Comparison of ENCODE assay signal across 38 cellular contexts in the genomic region with DNA sequence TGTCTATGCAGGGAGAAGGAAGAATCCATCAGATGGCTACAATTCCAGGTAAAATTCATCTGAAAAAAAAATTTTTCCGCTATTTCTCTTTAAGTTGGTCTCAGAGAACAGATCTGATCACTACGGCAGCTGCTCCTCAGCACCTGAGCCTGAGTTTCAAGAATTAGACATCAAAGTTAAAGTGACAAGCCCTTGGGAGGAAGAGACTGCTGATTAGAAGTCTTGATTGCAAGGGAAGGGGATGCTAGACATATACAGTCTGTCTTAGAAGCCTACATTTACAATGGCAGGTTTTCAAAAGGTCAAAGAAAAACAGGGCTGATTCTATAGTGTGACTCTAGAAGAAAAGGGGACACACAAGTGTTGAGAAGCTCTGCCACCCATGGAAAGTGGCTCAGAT. TPM values are rescaled to one million over a fixed set of nuclear protein-coding genes. Genes with fewer than 3 reads are reported as not detected.
"Had no signal": no experiment of that assay in that cellular context is flagged by ENCODE, and none has a peak within 500 bp of the region (broad histone marks: within the 10 kb centered on the region; RNA-seq: fewer than 3 reads in every experiment).

No MANE protein-coding gene starts in this region.

- H3K36me3 Mint-ChIP-seq: activated naive CD4-positive, alpha-beta T cell treated with anti-CD3 and anti-CD28 coated beads, Interleukin-2, amount 10 ng/mL, durations not matched to agents 7 days and 5 days; activated naive CD4-positive, alpha-beta T cell treated with anti-CD3 and anti-CD28 coated beads, Interleukin-2, amount 50 U/mL, for 72 hours; activated naive CD8-positive, alpha-beta T cell treated with anti-CD3 and anti-CD28 coated beads for 36 hours; activated naive CD8-positive, alpha-beta T cell treated with anti-CD3 and anti-CD28 coated beads, Interleukin-2, amount 10 ng/mL, durations not matched to agents 7 days and 5 days; brain had no signal

- H3K27me3 Mint-ChIP-seq: activated naive CD4-positive, alpha-beta T cell treated with anti-CD3 and anti-CD28 coated beads, Interleukin-2, amount 10 ng/mL, durations not matched to agents 7 days and 5 days; activated naive CD4-positive, alpha-beta T cell treated with anti-CD3 and anti-CD28 coated beads, Interleukin-2, amount 50 U/mL, for 24 hours; activated naive CD8-positive, alpha-beta T cell; activated naive CD8-positive, alpha-beta T cell treated with anti-CD3 and anti-CD28 coated beads for 36 hours; activated naive CD8-positive, alpha-beta T cell treated with anti-CD3 and anti-CD28 coated beads, Interleukin-2, amount 10 ng/mL, durations not matched to agents 7 days and 5 days; activated naive CD8-positive, alpha-beta T cell treated with anti-CD3 and anti-CD28 coated beads, Interleukin-2, amount 50 U/mL, for 24 hours; activated T-cell treated with anti-CD3 and anti-CD28 coated beads, Interleukin-2, amount 50 U/mL, for 24 hours; activated T-helper 17 cell treated with anti-CD3 and anti-CD28 coated beads, Interleukin-2, amount 50 U/mL, for 72 hours had no signal

- H3K4me1 Mint-ChIP-seq: activated naive CD4-positive, alpha-beta T cell treated with anti-CD3 and anti-CD28 coated beads, Interleukin-2, amount 10 ng/mL, durations not matched to agents 7 days and 5 days; activated naive CD8-positive, alpha-beta T cell treated with anti-CD3 and anti-CD28 coated beads for 36 hours; activated naive CD8-positive, alpha-beta T cell treated with anti-CD3 and anti-CD28 coated beads, Interleukin-2, amount 10 ng/mL, durations not matched to agents 7 days and 5 days; central memory CD8-positive, alpha-beta T cell had no signal

- H3K27me3 ChIP-seq: adrenal gland, ascending aorta, body of pancreas, brain microvascular endothelial cell, breast epithelium, cardiac muscle cell had no signal

- H3K36me3 ChIP-seq: adrenal gland, ascending aorta, brain microvascular endothelial cell, breast epithelium, cardiac muscle cell had no signal

- H3K27ac ChIP-seq: adrenal gland, ascending aorta, body of pancreas, brain microvascular endothelial cell, breast epithelium, cardiac muscle cell had no signal

- H3K27ac Mint-ChIP-seq: activated naive CD4-positive, alpha-beta T cell treated with anti-CD3 and anti-CD28 coated beads for 36 hours; activated naive CD4-positive, alpha-beta T cell treated with anti-CD3 and anti-CD28 coated beads, Interleukin-2, amount 10 ng/mL, durations not matched to agents 7 days and 5 days; activated naive CD4-positive, alpha-beta T cell treated with anti-CD3 and anti-CD28 coated beads, Interleukin-2, amount 50 U/mL, for 24 hours; activated naive CD8-positive, alpha-beta T cell; activated naive CD8-positive, alpha-beta T cell treated with anti-CD3 and anti-CD28 coated beads for 36 hours; activated naive CD8-positive, alpha-beta T cell treated with anti-CD3 and anti-CD28 coated beads, Interleukin-2, amount 10 ng/mL, durations not matched to agents 7 days and 5 days; activated naive CD8-positive, alpha-beta T cell treated with anti-CD3 and anti-CD28 coated beads, Interleukin-2, amount 50 U/mL, for 24 hours; activated T-cell treated with anti-CD3 and anti-CD28 coated beads, Interleukin-2, amount 50 U/mL, for 24 hours; activated T-cell treated with anti-CD3 and anti-CD28 coated beads, Interleukin-2, amount 50 U/mL, for 72 hours; activated T-helper 1 cell treated with anti-CD3 and anti-CD28 coated beads, Interleukin-12 subunit alpha, Interleukin-12 subunit beta, Interleukin-2, Interleukin-4 antibody, amounts not matched to agents 30 ng/mL and 10 ng/mL and 1 ng/mL, durations not matched to agents 14 hours and 24 hours and 36 hours; activated T-helper 17 cell treated with anti-CD3 and anti-CD28 coated beads, Interleukin-2, amount 50 U/mL, for 72 hours; activated T-helper 2 cell treated with anti-CD3 and anti-CD28 coated beads, Interferon-gamma antibody, Interleukin-2, Interleukin-4, amounts not matched to agents 10 μg/mL and 5 μg/mL and 100 μg/mL, durations not matched to agents 14 hours and 24 hours and 36 hours; brain had no signal

- H3K4me3 Mint-ChIP-seq: activated naive CD4-positive, alpha-beta T cell treated with anti-CD3 and anti-CD28 coated beads for 36 hours; activated naive CD4-positive, alpha-beta T cell treated with anti-CD3 and anti-CD28 coated beads, Interleukin-2, amount 10 ng/mL, durations not matched to agents 7 days and 5 days; activated naive CD4-positive, alpha-beta T cell treated with anti-CD3 and anti-CD28 coated beads, Interleukin-2, amount 50 U/mL, for 24 hours; activated naive CD8-positive, alpha-beta T cell; activated naive CD8-positive, alpha-beta T cell treated with anti-CD3 and anti-CD28 coated beads for 36 hours; activated naive CD8-positive, alpha-beta T cell treated with anti-CD3 and anti-CD28 coated beads, Interleukin-2, amount 10 ng/mL, durations not matched to agents 7 days and 5 days; activated naive CD8-positive, alpha-beta T cell treated with anti-CD3 and anti-CD28 coated beads, Interleukin-2, amount 50 U/mL, for 24 hours; activated T-cell treated with anti-CD3 and anti-CD28 coated beads, Interleukin-2, amount 50 U/mL, for 24 hours; activated T-cell treated with anti-CD3 and anti-CD28 coated beads, Interleukin-2, amount 50 U/mL, for 4 hours; activated T-cell treated with anti-CD3 and anti-CD28 coated beads, Interleukin-2, amount 50 U/mL, for 72 hours; activated T-helper 1 cell treated with anti-CD3 and anti-CD28 coated beads, Interleukin-12 subunit alpha, Interleukin-12 subunit beta, Interleukin-2, Interleukin-4 antibody, amounts not matched to agents 30 ng/mL and 10 ng/mL and 1 ng/mL, durations not matched to agents 14 hours and 24 hours and 36 hours; activated T-helper 17 cell treated with anti-CD3 and anti-CD28 coated beads, Interleukin-2, amount 50 U/mL, for 72 hours; brain; central memory CD8-positive, alpha-beta T cell had no signal

- H3K4me1 ChIP-seq: adrenal gland, ascending aorta, body of pancreas, breast epithelium had no signal

- H3K9me3 ChIP-seq: adrenal gland, ascending aorta, body of pancreas, breast epithelium had no signal

- H3K9me3 Mint-ChIP-seq: activated naive CD4-positive, alpha-beta T cell treated with anti-CD3 and anti-CD28 coated beads for 36 hours; activated naive CD4-positive, alpha-beta T cell treated with anti-CD3 and anti-CD28 coated beads, Interleukin-2, amount 10 ng/mL, durations not matched to agents 7 days and 5 days; activated naive CD4-positive, alpha-beta T cell treated with anti-CD3 and anti-CD28 coated beads, Interleukin-2, amount 50 U/mL, for 24 hours; activated naive CD4-positive, alpha-beta T cell treated with anti-CD3 and anti-CD28 coated beads, Interleukin-2, amount 50 U/mL, for 72 hours; activated naive CD8-positive, alpha-beta T cell treated with anti-CD3 and anti-CD28 coated beads for 36 hours; activated naive CD8-positive, alpha-beta T cell treated with anti-CD3 and anti-CD28 coated beads, Interleukin-2, amount 50 U/mL, for 24 hours; activated T-cell treated with anti-CD3 and anti-CD28 coated beads, Interleukin-2, amount 50 U/mL, for 24 hours; activated T-cell treated with anti-CD3 and anti-CD28 coated beads, Interleukin-2, amount 50 U/mL, for 4 hours; activated T-cell treated with anti-CD3 and anti-CD28 coated beads, Interleukin-2, amount 50 U/mL, for 72 hours; activated T-helper 1 cell treated with anti-CD3 and anti-CD28 coated beads, Interleukin-12 subunit alpha, Interleukin-12 subunit beta, Interleukin-2, Interleukin-4 antibody, amounts not matched to agents 30 ng/mL and 10 ng/mL and 1 ng/mL, durations not matched to agents 14 hours and 24 hours and 36 hours; activated T-helper 17 cell treated with anti-CD3 and anti-CD28 coated beads, Interleukin-2, amount 50 U/mL, for 72 hours; activated T-helper 2 cell treated with anti-CD3 and anti-CD28 coated beads, Interferon-gamma antibody, Interleukin-2, Interleukin-4, amounts not matched to agents 10 μg/mL and 5 μg/mL and 100 μg/mL, durations not matched to agents 14 hours and 24 hours and 36 hours; central memory CD8-positive, alpha-beta T cell had no signal

- DNase-seq: activated effector memory CD4-positive, alpha-beta T cell treated with anti-CD3 and anti-CD28 coated beads, Interleukin-2, amount 50 U/mL, for 16 hours; activated effector memory CD4-positive, alpha-beta T cell treated with Interleukin-2 at 50 U/mL for 16 hours; activated gamma-delta T cell; activated gamma-delta T cell treated with Interleukin-2 at 50 U/mL for 16 hours; activated naive CD4-positive, alpha-beta T cell; activated naive CD4-positive, alpha-beta T cell treated with anti-CD3 and anti-CD28 coated beads for 36 hours; activated naive CD4-positive, alpha-beta T cell treated with anti-CD3 and anti-CD28 coated beads, Interleukin-2, amount 10 ng/mL, durations not matched to agents 7 days and 5 days; activated naive CD4-positive, alpha-beta T cell treated with anti-CD3 and anti-CD28 coated beads, Interleukin-2, amount 50 U/mL, for 16 hours; activated naive CD4-positive, alpha-beta T cell treated with Interleukin-2 at 50 U/mL for 16 hours; activated naive CD8-positive, alpha-beta T cell treated with anti-CD3 and anti-CD28 coated beads for 36 hours; activated naive CD8-positive, alpha-beta T cell treated with anti-CD3 and anti-CD28 coated beads, Interleukin-2, amount 10 ng/mL, durations not matched to agents 7 days and 5 days; activated naive CD8-positive, alpha-beta T cell treated with anti-CD3 and anti-CD28 coated beads, Interleukin-2, amount 50 U/mL, for 24 hours; activated T-cell treated with anti-CD3 and anti-CD28 coated beads, Interleukin-2, amount 50 U/mL, for 1 hour; activated T-cell treated with anti-CD3 and anti-CD28 coated beads, Interleukin-2, amount 50 U/mL, for 24 hours; activated T-cell treated with anti-CD3 and anti-CD28 coated beads, Interleukin-2, amount 50 U/mL, for 4 hours; activated T-cell treated with anti-CD3 and anti-CD28 coated beads, Interleukin-2, amount 50 U/mL, for 48 hours; activated T-cell treated with anti-CD3 and anti-CD28 coated beads, Interleukin-2, amount 50 U/mL, for 72 hours; adrenal gland; amniotic stem cell; amygdala; anterior cingulate cortex; aorta; body of pancreas; brain microvascular endothelial cell; caudate nucleus; central memory CD4-positive, alpha-beta T cell; cerebellar nuclear complex had no signal

- ATAC-seq: activated naive CD4-positive, alpha-beta T cell treated with anti-CD3 and anti-CD28 coated beads, Interleukin-2, amount 50 U/mL, for 72 hours; activated naive CD8-positive, alpha-beta T cell treated with anti-CD3 and anti-CD28 coated beads, Interleukin-2, amount 50 U/mL, for 24 hours; activated T-cell treated with anti-CD3 and anti-CD28 coated beads, Interleukin-2, amount 50 U/mL, for 4 hours; activated T-cell treated with anti-CD3 and anti-CD28 coated beads, Interleukin-2, amount 50 U/mL, for 72 hours; activated T-helper 17 cell treated with anti-CD3 and anti-CD28 coated beads, Interleukin-2, amount 50 U/mL, for 72 hours; body of pancreas had no signal

- H3K4me3 ChIP-seq: adrenal gland, ascending aorta, body of pancreas, breast epithelium, cardiac muscle cell had no signal

RNA-seq across cellular contexts. Expression of gene SUSD4, which starts 48.3 kb away (rescaled TPM):
- total RNA-seq: activated T-helper 1 cell treated with anti-CD3 and anti-CD28 coated beads, Interleukin-12 subunit alpha, Interleukin-12 subunit beta, Interleukin-2, Interleukin-4 antibody, amounts not matched to agents 30 ng/mL and 10 ng/mL and 1 ng/mL, durations not matched to agents 14 hours and 24 hours and 36 hours; ascending aorta had no signal
